ENCODE assay signal across 1 cellular context in the genomic region with DNA sequence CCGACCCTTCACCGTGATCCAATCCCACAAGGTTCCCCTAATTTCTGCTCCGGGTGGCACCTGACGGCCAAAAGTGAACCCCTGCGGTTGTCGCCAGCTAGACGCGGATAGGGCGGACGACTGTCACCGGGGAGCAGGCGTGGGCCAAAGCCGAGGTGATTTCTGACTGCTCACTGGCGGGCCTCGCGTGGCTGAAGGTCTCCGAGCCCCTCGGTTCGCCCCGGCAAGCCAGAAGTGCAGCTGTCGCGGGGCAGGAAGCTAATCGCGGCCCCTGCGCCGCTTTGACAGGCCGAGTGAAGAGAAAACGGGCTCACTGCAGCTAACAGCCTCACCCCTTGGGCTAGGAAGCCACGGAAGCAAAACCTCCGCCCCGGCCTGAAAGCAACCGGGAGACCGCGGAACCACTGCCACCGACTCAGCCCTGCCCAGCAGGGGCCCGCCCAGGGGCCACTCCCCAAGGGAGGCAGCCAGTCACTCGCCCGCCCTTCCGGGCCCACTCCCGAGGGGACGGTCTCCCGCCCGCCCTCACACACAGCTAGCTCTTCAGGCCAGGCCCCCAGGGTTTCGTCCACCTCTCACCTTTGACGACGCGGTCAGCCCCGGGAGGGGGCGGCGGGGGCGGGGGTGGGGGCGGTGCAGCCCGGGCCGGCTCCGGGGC.
A peak's percentile ranks its signal among the peaks of the same experiment; 100 is the strongest.
TF ChIP-seq lines count a peak whose summit lies in the region.

No MANE protein-coding gene starts in this region.

TF ChIP-seq in HepG2, 621 proteins besides CTCF, POLR2A, EP300 and RAD21 (continued from another document and continues in another):
- TF ChIP-seq, protein P1, sequence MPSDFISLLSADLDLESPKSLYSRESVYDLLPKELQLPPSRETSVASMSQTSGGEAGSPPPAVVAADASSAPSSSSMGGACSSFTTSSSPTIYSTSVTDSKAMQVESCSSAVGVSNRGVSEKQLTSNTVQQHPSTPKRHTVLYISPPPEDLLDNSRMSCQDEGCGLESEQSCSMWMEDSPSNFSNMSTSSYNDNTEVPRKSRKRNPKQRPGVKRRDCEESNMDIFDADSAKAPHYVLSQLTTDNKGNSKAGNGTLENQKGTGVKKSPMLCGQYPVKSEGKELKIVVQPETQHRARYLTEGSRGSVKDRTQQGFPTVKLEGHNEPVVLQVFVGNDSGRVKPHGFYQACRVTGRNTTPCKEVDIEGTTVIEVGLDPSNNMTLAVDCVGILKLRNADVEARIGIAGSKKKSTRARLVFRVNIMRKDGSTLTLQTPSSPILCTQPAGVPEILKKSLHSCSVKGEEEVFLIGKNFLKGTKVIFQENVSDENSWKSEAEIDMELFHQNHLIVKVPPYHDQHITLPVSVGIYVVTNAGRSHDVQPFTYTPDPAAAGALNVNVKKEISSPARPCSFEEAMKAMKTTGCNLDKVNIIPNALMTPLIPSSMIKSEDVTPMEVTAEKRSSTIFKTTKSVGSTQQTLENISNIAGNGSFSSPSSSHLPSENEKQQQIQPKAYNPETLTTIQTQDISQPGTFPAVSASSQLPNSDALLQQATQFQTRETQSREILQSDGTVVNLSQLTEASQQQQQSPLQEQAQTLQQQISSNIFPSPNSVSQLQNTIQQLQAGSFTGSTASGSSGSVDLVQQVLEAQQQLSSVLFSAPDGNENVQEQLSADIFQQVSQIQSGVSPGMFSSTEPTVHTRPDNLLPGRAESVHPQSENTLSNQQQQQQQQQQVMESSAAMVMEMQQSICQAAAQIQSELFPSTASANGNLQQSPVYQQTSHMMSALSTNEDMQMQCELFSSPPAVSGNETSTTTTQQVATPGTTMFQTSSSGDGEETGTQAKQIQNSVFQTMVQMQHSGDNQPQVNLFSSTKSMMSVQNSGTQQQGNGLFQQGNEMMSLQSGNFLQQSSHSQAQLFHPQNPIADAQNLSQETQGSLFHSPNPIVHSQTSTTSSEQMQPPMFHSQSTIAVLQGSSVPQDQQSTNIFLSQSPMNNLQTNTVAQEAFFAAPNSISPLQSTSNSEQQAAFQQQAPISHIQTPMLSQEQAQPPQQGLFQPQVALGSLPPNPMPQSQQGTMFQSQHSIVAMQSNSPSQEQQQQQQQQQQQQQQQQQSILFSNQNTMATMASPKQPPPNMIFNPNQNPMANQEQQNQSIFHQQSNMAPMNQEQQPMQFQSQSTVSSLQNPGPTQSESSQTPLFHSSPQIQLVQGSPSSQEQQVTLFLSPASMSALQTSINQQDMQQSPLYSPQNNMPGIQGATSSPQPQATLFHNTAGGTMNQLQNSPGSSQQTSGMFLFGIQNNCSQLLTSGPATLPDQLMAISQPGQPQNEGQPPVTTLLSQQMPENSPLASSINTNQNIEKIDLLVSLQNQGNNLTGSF (CRISPR knock-in tag; IDR thresholded peaks at IDR 0.05), result 0 out of 2 replicates have a peak, but pooled peaks have one; percentile 70
- TF ChIP-seq ZNF337 (CRISPR knock-in tag; IDR thresholded peaks at IDR 0.05; ENCODE audit: borderline replicate concordance, low read depth), result no peak
- TF ChIP-seq WIZ (CRISPR knock-in tag; IDR thresholded peaks at IDR 0.05), result no peak
- TF ChIP-seq, protein P2, sequence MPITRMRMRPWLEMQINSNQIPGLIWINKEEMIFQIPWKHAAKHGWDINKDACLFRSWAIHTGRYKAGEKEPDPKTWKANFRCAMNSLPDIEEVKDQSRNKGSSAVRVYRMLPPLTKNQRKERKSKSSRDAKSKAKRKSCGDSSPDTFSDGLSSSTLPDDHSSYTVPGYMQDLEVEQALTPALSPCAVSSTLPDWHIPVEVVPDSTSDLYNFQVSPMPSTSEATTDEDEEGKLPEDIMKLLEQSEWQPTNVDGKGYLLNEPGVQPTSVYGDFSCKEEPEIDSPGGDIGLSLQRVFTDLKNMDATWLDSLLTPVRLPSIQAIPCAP (CRISPR knock-in tag; IDR thresholded peaks at IDR 0.05; ENCODE audit: low read depth), result no peak
- no peak for TF ChIP-seq ZNF558 (CRISPR knock-in tag; IDR thresholded peaks at IDR 0.05; ENCODE audit: borderline replicate concordance)
- TF ChIP-seq, protein P3, sequence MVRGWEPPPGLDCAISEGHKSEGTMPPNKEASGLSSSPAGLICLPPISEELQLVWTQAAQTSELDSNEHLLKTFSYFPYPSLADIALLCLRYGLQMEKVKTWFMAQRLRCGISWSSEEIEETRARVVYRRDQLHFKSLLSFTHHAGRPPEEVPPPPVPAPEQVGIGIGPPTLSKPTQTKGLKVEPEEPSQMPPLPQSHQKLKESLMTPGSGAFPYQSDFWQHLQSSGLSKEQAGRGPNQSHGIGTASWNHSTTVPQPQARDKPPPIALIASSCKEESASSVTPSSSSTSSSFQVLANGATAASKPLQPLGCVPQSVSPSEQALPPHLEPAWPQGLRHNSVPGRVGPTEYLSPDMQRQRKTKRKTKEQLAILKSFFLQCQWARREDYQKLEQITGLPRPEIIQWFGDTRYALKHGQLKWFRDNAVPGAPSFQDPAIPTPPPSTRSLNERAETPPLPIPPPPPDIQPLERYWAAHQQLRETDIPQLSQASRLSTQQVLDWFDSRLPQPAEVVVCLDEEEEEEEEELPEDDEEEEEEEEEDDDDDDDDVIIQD (CRISPR knock-in tag; IDR thresholded peaks at IDR 0.05; ENCODE audit: low read depth), result no peak
- TF ChIP-seq, protein P4, sequence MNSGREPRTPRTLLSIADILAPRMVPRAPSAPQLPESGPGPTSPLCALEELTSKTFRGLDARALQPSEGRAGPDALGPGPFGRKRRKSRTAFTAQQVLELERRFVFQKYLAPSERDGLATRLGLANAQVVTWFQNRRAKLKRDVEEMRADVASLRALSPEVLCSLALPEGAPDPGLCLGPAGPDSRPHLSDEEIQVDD (CRISPR knock-in tag; IDR thresholded peaks at IDR 0.05; ENCODE audit: borderline replicate concordance), result no peak
- no peak for TF ChIP-seq SIX1 (CRISPR knock-in tag; IDR thresholded peaks at IDR 0.05; ENCODE audit: borderline replicate concordance)
- TF ChIP-seq CHCHD3 (CRISPR knock-in tag; IDR thresholded peaks at IDR 0.05), result no peak
- TF ChIP-seq SALL2 (CRISPR knock-in tag; IDR thresholded peaks at IDR 0.05), result peak; percentile 46; the same call in 1 of the 2 replicates
- no peak for TF ChIP-seq ZFP82 (CRISPR knock-in tag; IDR thresholded peaks at IDR 0.05; ENCODE audit: borderline replicate concordance)
- TF ChIP-seq ATRX (CRISPR knock-in tag; IDR thresholded peaks at IDR 0.05; ENCODE audit: borderline replicate concordance), result no peak
- peak; percentile 53; the same call in 1 of the 2 replicates for TF ChIP-seq NRL (CRISPR knock-in tag; IDR thresholded peaks at IDR 0.05; ENCODE audit: borderline replicate concordance)
- peak; percentile 24; the same call in 1 of the 2 replicates for TF ChIP-seq STAG1 (CRISPR knock-in tag; IDR thresholded peaks at IDR 0.05)
- no peak; the same call in 1 of the 2 replicates for TF ChIP-seq GZF1 (CRISPR knock-in tag; IDR thresholded peaks at IDR 0.05)
- TF ChIP-seq, protein P5, sequence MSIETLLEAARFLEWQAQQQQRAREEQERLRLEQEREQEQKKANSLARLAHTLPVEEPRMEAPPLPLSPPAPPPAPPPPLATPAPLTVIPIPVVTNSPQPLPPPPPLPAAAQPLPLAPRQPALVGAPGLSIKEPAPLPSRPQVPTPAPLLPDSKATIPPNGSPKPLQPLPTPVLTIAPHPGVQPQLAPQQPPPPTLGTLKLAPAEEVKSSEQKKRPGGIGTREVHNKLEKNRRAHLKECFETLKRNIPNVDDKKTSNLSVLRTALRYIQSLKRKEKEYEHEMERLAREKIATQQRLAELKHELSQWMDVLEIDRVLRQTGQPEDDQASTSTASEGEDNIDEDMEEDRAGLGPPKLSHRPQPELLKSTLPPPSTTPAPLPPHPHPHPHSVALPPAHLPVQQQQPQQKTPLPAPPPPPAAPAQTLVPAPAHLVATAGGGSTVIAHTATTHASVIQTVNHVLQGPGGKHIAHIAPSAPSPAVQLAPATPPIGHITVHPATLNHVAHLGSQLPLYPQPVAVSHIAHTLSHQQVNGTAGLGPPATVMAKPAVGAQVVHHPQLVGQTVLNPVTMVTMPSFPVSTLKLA (IDR thresholded peaks at IDR 0.05), result no peak
- TF ChIP-seq ARHGAP35 (CRISPR knock-in tag; IDR thresholded peaks at IDR 0.05; ENCODE audit: borderline replicate concordance), result no peak
- no peak for TF ChIP-seq NFE2L2 (IDR thresholded peaks at IDR 0.05; ENCODE audit: low read length)
- TF ChIP-seq, protein P6, sequence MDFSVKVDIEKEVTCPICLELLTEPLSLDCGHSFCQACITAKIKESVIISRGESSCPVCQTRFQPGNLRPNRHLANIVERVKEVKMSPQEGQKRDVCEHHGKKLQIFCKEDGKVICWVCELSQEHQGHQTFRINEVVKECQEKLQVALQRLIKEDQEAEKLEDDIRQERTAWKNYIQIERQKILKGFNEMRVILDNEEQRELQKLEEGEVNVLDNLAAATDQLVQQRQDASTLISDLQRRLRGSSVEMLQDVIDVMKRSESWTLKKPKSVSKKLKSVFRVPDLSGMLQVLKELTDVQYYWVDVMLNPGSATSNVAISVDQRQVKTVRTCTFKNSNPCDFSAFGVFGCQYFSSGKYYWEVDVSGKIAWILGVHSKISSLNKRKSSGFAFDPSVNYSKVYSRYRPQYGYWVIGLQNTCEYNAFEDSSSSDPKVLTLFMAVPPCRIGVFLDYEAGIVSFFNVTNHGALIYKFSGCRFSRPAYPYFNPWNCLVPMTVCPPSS (IDR thresholded peaks at IDR 0.05), result no peak
- TF ChIP-seq ELF3 (CRISPR knock-in tag; IDR thresholded peaks at IDR 0.05), result no peak
- TF ChIP-seq ZNF776 (CRISPR knock-in tag; IDR thresholded peaks at IDR 0.05), result peak; percentile 64; the same call in 1 of the 2 replicates
- no peak for TF ChIP-seq ZNF383 (CRISPR knock-in tag; IDR thresholded peaks at IDR 0.05; ENCODE audit: borderline replicate concordance)
- TF ChIP-seq KAT2B (IDR thresholded peaks at IDR 0.05; ENCODE audit: borderline replicate concordance, low read depth, low read length), result no peak
- TF ChIP-seq ZSCAN29 (CRISPR knock-in tag; conservative IDR thresholded peaks at IDR 0.05), result no peak
- peak; percentile 61 for TF ChIP-seq KDM5B (CRISPR knock-in tag; IDR thresholded peaks at IDR 0.05; ENCODE audit: borderline replicate concordance)
- peak; percentile 89 for TF ChIP-seq AGO2 (optimal IDR thresholded peaks at IDR 0.05; ENCODE audit: low read depth, low read length)
- TF ChIP-seq IKZF4 (CRISPR knock-in tag; IDR thresholded peaks at IDR 0.05; ENCODE audit: borderline replicate concordance, low read depth, not compliant biosample characterization), result no peak
- TF ChIP-seq CBFB (CRISPR knock-in tag; IDR thresholded peaks at IDR 0.05), result no peak
- peak; percentile 46; the same call in 1 of the 2 replicates for TF ChIP-seq AHR (CRISPR knock-in tag; IDR thresholded peaks at IDR 0.05)
- TF ChIP-seq, protein P7, sequence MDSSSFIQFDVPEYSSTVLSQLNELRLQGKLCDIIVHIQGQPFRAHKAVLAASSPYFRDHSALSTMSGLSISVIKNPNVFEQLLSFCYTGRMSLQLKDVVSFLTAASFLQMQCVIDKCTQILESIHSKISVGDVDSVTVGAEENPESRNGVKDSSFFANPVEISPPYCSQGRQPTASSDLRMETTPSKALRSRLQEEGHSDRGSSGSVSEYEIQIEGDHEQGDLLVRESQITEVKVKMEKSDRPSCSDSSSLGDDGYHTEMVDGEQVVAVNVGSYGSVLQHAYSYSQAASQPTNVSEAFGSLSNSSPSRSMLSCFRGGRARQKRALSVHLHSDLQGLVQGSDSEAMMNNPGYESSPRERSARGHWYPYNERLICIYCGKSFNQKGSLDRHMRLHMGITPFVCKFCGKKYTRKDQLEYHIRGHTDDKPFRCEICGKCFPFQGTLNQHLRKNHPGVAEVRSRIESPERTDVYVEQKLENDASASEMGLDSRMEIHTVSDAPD (CRISPR knock-in tag; IDR thresholded peaks at IDR 0.05), result no peak
- no peak for TF ChIP-seq RFXANK (CRISPR knock-in tag; IDR thresholded peaks at IDR 0.05)
- TF ChIP-seq MXI1 (IDR thresholded peaks at IDR 0.05; ENCODE audit: borderline replicate concordance, low read depth, low read length), result 0 out of 3 replicates have a peak, but pooled peaks have one; percentile 21
- TF ChIP-seq, protein P8, sequence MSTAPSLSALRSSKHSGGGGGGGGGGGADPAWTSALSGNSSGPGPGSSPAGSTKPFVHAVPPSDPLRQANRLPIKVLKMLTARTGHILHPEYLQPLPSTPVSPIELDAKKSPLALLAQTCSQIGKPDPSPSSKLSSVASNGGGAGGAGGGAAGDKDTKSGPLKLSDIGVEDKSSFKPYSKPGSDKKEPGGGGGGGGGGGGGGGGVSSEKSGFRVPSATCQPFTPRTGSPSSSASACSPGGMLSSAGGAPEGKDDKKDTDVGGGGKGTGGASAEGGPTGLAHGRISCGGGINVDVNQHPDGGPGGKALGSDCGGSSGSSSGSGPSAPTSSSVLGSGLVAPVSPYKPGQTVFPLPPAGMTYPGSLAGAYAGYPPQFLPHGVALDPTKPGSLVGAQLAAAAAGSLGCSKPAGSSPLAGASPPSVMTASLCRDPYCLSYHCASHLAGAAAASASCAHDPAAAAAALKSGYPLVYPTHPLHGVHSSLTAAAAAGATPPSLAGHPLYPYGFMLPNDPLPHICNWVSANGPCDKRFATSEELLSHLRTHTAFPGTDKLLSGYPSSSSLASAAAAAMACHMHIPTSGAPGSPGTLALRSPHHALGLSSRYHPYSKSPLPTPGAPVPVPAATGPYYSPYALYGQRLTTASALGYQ (CRISPR knock-in tag; IDR thresholded peaks at IDR 0.05), result peak; percentile 51; the same call in 1 of the 2 replicates
- TF ChIP-seq HMG20A (CRISPR knock-in tag; IDR thresholded peaks at IDR 0.05; ENCODE audit: borderline replicate concordance), result no peak
- TF ChIP-seq, protein P9, sequence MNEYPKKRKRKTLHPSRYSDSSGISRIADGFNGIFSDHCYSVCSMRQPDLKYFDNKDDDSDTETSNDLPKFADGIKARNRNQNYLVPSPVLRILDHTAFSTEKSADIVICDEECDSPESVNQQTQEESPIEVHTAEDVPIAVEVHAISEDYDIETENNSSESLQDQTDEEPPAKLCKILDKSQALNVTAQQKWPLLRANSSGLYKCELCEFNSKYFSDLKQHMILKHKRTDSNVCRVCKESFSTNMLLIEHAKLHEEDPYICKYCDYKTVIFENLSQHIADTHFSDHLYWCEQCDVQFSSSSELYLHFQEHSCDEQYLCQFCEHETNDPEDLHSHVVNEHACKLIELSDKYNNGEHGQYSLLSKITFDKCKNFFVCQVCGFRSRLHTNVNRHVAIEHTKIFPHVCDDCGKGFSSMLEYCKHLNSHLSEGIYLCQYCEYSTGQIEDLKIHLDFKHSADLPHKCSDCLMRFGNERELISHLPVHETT (CRISPR knock-in tag; conservative IDR thresholded peaks at IDR 0.05), result no peak; the same call in 1 of the 2 replicates
- TF ChIP-seq ZNF781 (CRISPR knock-in tag; IDR thresholded peaks at IDR 0.05; ENCODE audit: borderline replicate concordance, not compliant biosample characterization), result no peak
- no peak for TF ChIP-seq TCF7 (IDR thresholded peaks at IDR 0.05; ENCODE audit: low read depth)
- TF ChIP-seq, protein P10, sequence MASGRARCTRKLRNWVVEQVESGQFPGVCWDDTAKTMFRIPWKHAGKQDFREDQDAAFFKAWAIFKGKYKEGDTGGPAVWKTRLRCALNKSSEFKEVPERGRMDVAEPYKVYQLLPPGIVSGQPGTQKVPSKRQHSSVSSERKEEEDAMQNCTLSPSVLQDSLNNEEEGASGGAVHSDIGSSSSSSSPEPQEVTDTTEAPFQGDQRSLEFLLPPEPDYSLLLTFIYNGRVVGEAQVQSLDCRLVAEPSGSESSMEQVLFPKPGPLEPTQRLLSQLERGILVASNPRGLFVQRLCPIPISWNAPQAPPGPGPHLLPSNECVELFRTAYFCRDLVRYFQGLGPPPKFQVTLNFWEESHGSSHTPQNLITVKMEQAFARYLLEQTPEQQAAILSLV (CRISPR knock-in tag; IDR thresholded peaks at IDR 0.05; ENCODE audit: borderline replicate concordance), result peak; percentile 37; the same call in 1 of the 2 replicates
- no peak for TF ChIP-seq ZNF296 (CRISPR knock-in tag; conservative IDR thresholded peaks at IDR 0.05)
- no peak for TF ChIP-seq PRMT3 (CRISPR knock-in tag; IDR thresholded peaks at IDR 0.05; ENCODE audit: borderline replicate concordance, low read depth)
- no peak for TF ChIP-seq NR2F6 (IDR thresholded peaks at IDR 0.05)
- peak; percentile 18; the same call in 1 of the 2 replicates for TF ChIP-seq NR2F6 (CRISPR knock-in tag; IDR thresholded peaks at IDR 0.05)
- no peak for TF ChIP-seq ZBTB1 (CRISPR knock-in tag; IDR thresholded peaks at IDR 0.05; ENCODE audit: borderline replicate concordance)
- TF ChIP-seq CENPX (CRISPR knock-in tag; IDR thresholded peaks at IDR 0.05), result no peak
- TF ChIP-seq KDM4B (CRISPR knock-in tag; IDR thresholded peaks at IDR 0.05), result no peak; the same call in none of the 2 replicates
